In genomic region chr17:40287494-40288369, GRCh38 we compare ENCODE assay signal across 8 cellular contexts. TPM values are rescaled to one million over a fixed set of nuclear protein-coding genes. Genes with fewer than 3 reads are reported as not detected.
A peak's percentile ranks its signal among the peaks of the same experiment; 100 is the strongest.
DNase-seq lines count a peak whose midpoint lies in the region; ATAC-seq and TF ChIP-seq lines count a peak whose summit lies in the region.

Gene CDC6 (plus strand): TSS chr17:40287879. CDS start chr17:40289421, 1,542 bp downstream.

- DNase-seq in AG04449 (ENCODE audit: low read depth, low spot score) (peak; percentile 91), NCI-H2227 treated with DMSO at 0.1 percent for 48 hours (lab: John Stamatoyannopoulos, UW) (peak; percentile 99), cardiac fibroblast (ENCODE audit: low read depth in 2 of 2) (peak; percentile 99 to 100), immature natural killer cell (peak; percentile 98), spleen (peak; percentile 99)

- no peaks in the 10 kb centered on the region for H3K9me3 ChIP-seq in spleen

- CTCF ChIA-PET in AG04449 (lab: Yijun Ruan, JAX): interaction anchor here (0.7 to 13.8 kb wide), 10 partner anchors 14 to 274 kb away, joined by 3 to 290 read pairs (median 27); partner anchors contain the start of gene WIPF2

- H3K36me3 ChIP-seq in spleen: peaks cover 0 to 39% (median 0%) of the 10 kb centered on the region in 6 donors

- H3K36me3 Mint-ChIP-seq in immature natural killer cell: peaks cover 0 to 5% (median 0%) of the 10 kb centered on the region in 3 donors

- ATAC-seq in GM18907 (IDR thresholded peaks at IDR 0.05; ENCODE audit: unreplicated experiment): peak; percentile 93
- ATAC-seq in HG03159 (IDR thresholded peaks at IDR 0.05; ENCODE audit: unreplicated experiment): peak; percentile 93

- no peak for TF ChIP-seq POLR2A in spleen (IDR thresholded peaks at IDR 0.05)

- peak within 1 kb of the TSS; percentile 79 to 94 (median 92) for H3K27ac Mint-ChIP-seq in immature natural killer cell

- no peaks in the 10 kb centered on the region for H3K27me3 ChIP-seq in spleen (replicated peaks in 1 of 7)

- no peaks in the 10 kb centered on the region for H3K9me3 Mint-ChIP-seq in immature natural killer cell

- H3K27me3 Mint-ChIP-seq in immature natural killer cell (ENCODE audit: low read depth in 3 of 3): peaks cover 6 to 8% (median 7%) of the 10 kb centered on the region in 3 donors

- POLR2A ChIA-PET in AG04449 (lab: Yijun Ruan, JAX): no interaction called here

- no peak for TF ChIP-seq CTCF in AG04449 (IDR thresholded peaks at IDR 0.05; ENCODE audit: insufficient read depth, low read length, missing control alignments)
- TF ChIP-seq CTCF in WI38 (IDR thresholded peaks at IDR 0.05; ENCODE audit: low read depth, low read length): no peak
- TF ChIP-seq CTCF in cardiac fibroblast (IDR thresholded peaks at IDR 0.05; ENCODE audit: low read depth, low read length): no peak
- TF ChIP-seq CTCF in spleen (IDR thresholded peaks at IDR 0.05 in 8 of 11, conservative IDR thresholded peaks at IDR 0.05 in 3 of 11): peak in 2 of 11 experiments; percentile 16 to 40

- H3K4me3 Mint-ChIP-seq in immature natural killer cell: peak within 1 kb of the TSS; percentile 91 to 99 (median 95)

- H3K27ac ChIP-seq in spleen: peak within 1 kb of the TSS in 7 of 8 donors; percentile 15 to 71 (median 47)

- WGBS in spleen, 5 donors: 0 to 1% (median 0%) methylated on average over 28 to 47 of the region's 47 CpGs

- H3K4me1 ChIP-seq in spleen: peaks cover 7 to 49% (median 19%) of the 10 kb centered on the region in 6 donors

- peaks cover 30 to 35% of the 10 kb centered on the region in 2 donors for H3K4me1 Mint-ChIP-seq in immature natural killer cell

- intact Hi-C loops in spleen (cut with DNase I; ENCODE audit: low total_unique reads): no loop called here

- H3K4me3 ChIP-seq in AG04449 (ENCODE audit: low read depth, low read length) (peak within 1 kb of the TSS; percentile 75), WI38 (ENCODE audit: low read depth, low read length) (peak within 1 kb of the TSS; percentile 70), cardiac fibroblast (replicated peaks in 1 of 2; ENCODE audit: low read depth in 2 of 2, low read length in 2 of 2) (peak within 1 kb of the TSS; percentile 65 to 81), spleen (peak within 1 kb of the TSS; percentile 33 to 75 (median 66))

RNA-seq across cellular contexts. Expression of gene CDC6, which starts in this region (rescaled TPM):
- polyA plus RNA-seq in immature natural killer cell (1 to 10 TPM in 2 of 3 donors, under 1 TPM in 1; 0.81 to 1.8 (median 1.5) TPM), spleen (1 to 10 TPM; 1.2 to 4.8 (median 4.1) TPM)
- 10 to 100 TPM in 2 of 7 donors, 1 to 10 TPM in 5; 4.2 to 11.6 (median 5.7) TPM for total RNA-seq in spleen

Comparison
In these comparisons a context has a peak if more than half of its experiments do, and no peak if none do; other contexts are left out.
1. Peak in every context shown above with its lines: DNase-seq, ATAC-seq, H3K4me3 ChIP-seq and H3K27ac ChIP-seq.